Comparison of ENCODE assay signal across 21 cellular contexts in the genomic region with DNA sequence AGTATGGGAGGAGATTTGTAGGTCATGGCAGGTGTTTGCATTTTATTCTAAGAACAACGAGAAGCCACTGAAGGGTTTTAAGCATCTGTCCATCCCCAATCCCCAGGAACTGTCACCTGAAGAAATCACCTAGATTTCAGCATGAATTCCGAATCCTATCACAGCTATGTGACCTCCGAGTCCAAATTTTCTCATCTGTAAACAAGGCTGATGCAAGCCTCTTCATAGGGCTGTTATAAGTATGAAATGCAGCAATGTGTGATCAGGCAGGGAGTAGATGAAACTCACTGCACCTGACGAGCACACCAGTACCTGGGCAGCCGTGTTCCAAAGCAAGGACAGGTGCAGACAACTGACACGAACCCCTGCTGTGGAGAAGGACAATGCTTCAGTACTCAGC. TPM values are rescaled to one million over a fixed set of nuclear protein-coding genes. Genes with fewer than 3 reads are reported as not detected.
DNase-seq lines count a peak whose midpoint lies in the region; ATAC-seq and TF ChIP-seq lines count a peak whose summit lies in the region.
"Had no signal": no experiment of that assay in that cellular context is flagged by ENCODE, and none has a peak within 500 bp of the region (broad histone marks: within the 10 kb centered on the region; RNA-seq: fewer than 3 reads in every experiment).

No MANE protein-coding gene starts in this region.

- ATAC-seq in left lobe of liver, result peak; percentile 49
- no peak for ATAC-seq in foreskin keratinocyte
- ATAC-seq: PC-3 had no signal

- H3K4me1 ChIP-seq in foreskin keratinocyte, result no peaks in the 10 kb centered on the region
- H3K4me1 ChIP-seq: BE2C had no signal

- TF ChIP-seq CTCF in foreskin keratinocyte (conservative IDR thresholded peaks at IDR 0.05) (no peak), coronary artery (IDR thresholded peaks at IDR 0.05) (no peak)

- DNase-seq in DMS153 treated with DMSO at 0.1 percent for 48 hours (lab: John Stamatoyannopoulos, UW; ENCODE audit: unreplicated experiment) (peak; percentile 43), NCI-H128 (lab: John Stamatoyannopoulos, UW; ENCODE audit: unreplicated experiment) (peak; percentile 35), NCI-H345 (lab: John Stamatoyannopoulos, UW) (peak; percentile 89), left lobe of liver (ENCODE audit: low spot score) (no peak), medulla oblongata (ENCODE audit: extremely low spot score) (no peak), foreskin keratinocyte (no peak), coronary artery (ENCODE audit: low spot score) (no peak)
- DNase-seq: BE2C; CD4-positive, alpha-beta T cell; HFFc6; Kasumi-1; MM.1S; NCI-H1694; NCI-H2171 treated with DMSO at 0.1 percent for 48 hours; NCI-H526 treated with DMSO at 0.1 percent for 48 hours; PC-3; SJCRH30; T-helper 2 cell had no signal

- no peak overlapping the region for H3K4me3 ChIP-seq in coronary artery
- H3K4me3 ChIP-seq: SJCRH30 had no signal

- no peaks in the 10 kb centered on the region for H3K27me3 ChIP-seq in foreskin keratinocyte
- H3K27me3 ChIP-seq: BE2C, SJCRH30 had no signal

- H3K27ac ChIP-seq in foreskin keratinocyte, result no peak overlapping the region
- no peak overlapping the region for H3K27ac ChIP-seq in coronary artery
- H3K27ac ChIP-seq: RWPE1, SJCRH30 had no signal

RNA-seq across cellular contexts. Expression of gene HABP2, which starts 14.0 kb away (rescaled TPM):
- total RNA-seq in left lobe of liver, result 289 TPM
- total RNA-seq in foreskin keratinocyte, result not detected in 2 replicates
- not detected in 2 replicates for polyA plus RNA-seq in foreskin keratinocyte
- total RNA-seq: CD4-positive, alpha-beta T cell; HFFc6; HT1080; PC-3; SJCRH30 had no signal
- polyA plus RNA-seq: IgD-negative memory B cell had no signal

Comparison
In these comparisons a context has a peak if more than half of its experiments do, and no peak if none do; other contexts are left out.
1. DNase-seq: peak in DMS153 treated with DMSO at 0.1 percent for 48 hours (single experiment), NCI-H128 (single experiment) and NCI-H345 (single experiment); none in left lobe of liver (single experiment), medulla oblongata (single experiment), foreskin keratinocyte (0 of 2) and coronary artery (single experiment).
2. RNA of gene HABP2, which starts 14.0 kb away (total RNA-seq): 289 TPM in left lobe of liver (single experiment); not detected in foreskin keratinocyte; every median in the first group is over 100 times any median in the second.